1 cellular context compared by ENCODE assay signal in genomic region chr17:32887410-32887809, GRCh38. TPM values are rescaled to one million over a fixed set of nuclear protein-coding genes. Genes with fewer than 3 reads are reported as not detected.
"Had no signal": no experiment of that assay in that cellular context is flagged by ENCODE, and none has a peak within 500 bp of the region (broad histone marks: within the 10 kb centered on the region; RNA-seq: fewer than 3 reads in every experiment).

No MANE protein-coding gene starts in this region.

RNA-seq across cellular contexts. Expression of gene TMEM98, which starts 40.5 kb away (rescaled TPM):
- polyA plus RNA-seq: IgD-negative memory B cell had no signal
